26 cellular contexts compared by ENCODE assay signal in the genomic region with DNA sequence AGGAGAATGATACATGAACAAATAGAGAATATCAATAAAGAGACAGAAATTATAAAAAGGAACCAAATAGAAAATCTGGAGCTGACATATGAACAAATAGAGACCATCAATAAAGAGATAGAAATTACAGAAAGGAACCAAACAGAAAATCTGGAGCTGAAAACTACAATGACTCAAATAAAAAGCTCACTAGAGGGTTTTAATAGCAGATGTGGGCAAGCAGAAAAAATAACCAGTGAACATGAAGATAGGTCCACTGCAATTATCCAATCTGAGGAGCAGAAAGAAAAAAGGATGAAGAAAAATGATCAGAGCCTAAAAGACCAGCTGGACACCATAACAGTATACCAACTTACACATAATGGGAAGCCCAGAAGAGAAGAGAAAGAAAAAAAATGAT.
"Had no signal": no experiment of that assay in that cellular context is flagged by ENCODE, and none has a peak within 500 bp of the region (broad histone marks: within the 10 kb centered on the region; RNA-seq: fewer than 3 reads in every experiment).

No MANE protein-coding gene starts in this region.

- H3K4me1 ChIP-seq: left ventricle myocardium inferior, right atrium auricular region, spleen, suprapubic skin, tibial artery, upper lobe of right lung had no signal

- H2AFZ ChIP-seq: hepatocyte had no signal

- ATAC-seq: mucosa of descending colon; naive thymus-derived CD4-positive, alpha-beta T cell; natural killer cell treated with Interleukin-12 subunit alpha and Interleukin-12 subunit beta and Interleukin-15 and Interleukin-18, amount 100 ng/mL, for 72 hours; sciatic nerve; stimulated activated memory B cell treated with anti-CD40 and anti-IgM and Interleukin-4, amounts not matched to agents 10 μg/mL and 1 μg/mL and 100 μg/mL, for 72 hours; upper lobe of right lung had no signal

- H3K27me3 ChIP-seq: hepatocyte, ovary, right atrium auricular region, spleen, suprapubic skin, tibial artery, upper lobe of right lung had no signal

- FAIRE-seq: small intestine, urothelium cell line had no signal

- H3K4me2 ChIP-seq: hepatocyte had no signal

- H3K79me2 ChIP-seq: hepatocyte had no signal

- H3K27ac Mint-ChIP-seq: naive thymus-derived CD4-positive, alpha-beta T cell; natural killer cell treated with Interleukin-12 subunit alpha and Interleukin-12 subunit beta and Interleukin-15 and Interleukin-18, amount 100 ng/mL, for 72 hours; progenitor cell of endocrine pancreas; stimulated activated memory B cell treated with anti-CD40 and anti-IgM and Interleukin-4, amounts not matched to agents 10 μg/mL and 1 μg/mL and 100 μg/mL, for 72 hours had no signal

- H3K9me3 ChIP-seq: ovary had no signal

- H3K4me3 ChIP-seq: hepatocyte, left ventricle myocardium inferior, lung, mucosa of descending colon, ovary, right atrium auricular region, spleen, suprapubic skin, thoracic aorta, tibial artery, upper lobe of right lung had no signal

- DNase-seq: islet precursor cell; left ventricle myocardium inferior; midbrain; mucosa of descending colon; naive thymus-derived CD4-positive, alpha-beta T cell; ovary; small intestine; spleen; stimulated activated CD4-positive, alpha-beta T cell treated with anti-CD3 and anti-CD28 coated beads, Interleukin-1b, Interleukin-23, amount 100 ng/mL, for 48 hours; stimulated activated CD4-positive, alpha-beta T cell treated with anti-CD3 and anti-CD28 coated beads, Interleukin-2, amount 100 ng/mL, for 48 hours; stimulated activated CD4-positive, alpha-beta T cell treated with anti-CD3 and anti-CD28 coated beads, Interleukin-4, amount 100 ng/mL, for 4 hours; stimulated activated CD8-positive, alpha-beta memory T cell treated with anti-CD3 and anti-CD28 coated beads, Interleukin-4, amount 100 ng/mL, for 48 hours; stimulated activated naive CD4-positive, alpha-beta T cell treated with Interleukin-2 at 50 U/mL for 16 hours; tibial artery; trophoblast cell; upper lobe of right lung had no signal

- H3K27ac ChIP-seq: hepatocyte, left ventricle myocardium inferior, ovary, right atrium auricular region, spleen, suprapubic skin, thoracic aorta, tibial artery, upper lobe of right lung had no signal

- H3K27me3 Mint-ChIP-seq: naive thymus-derived CD4-positive, alpha-beta T cell; natural killer cell treated with Interleukin-12 subunit alpha and Interleukin-12 subunit beta and Interleukin-15 and Interleukin-18, amount 100 ng/mL, for 72 hours; progenitor cell of endocrine pancreas; stimulated activated memory B cell treated with anti-CD40 and anti-IgM and Interleukin-4, amounts not matched to agents 10 μg/mL and 1 μg/mL and 100 μg/mL, for 72 hours had no signal

- H3K4me3 Mint-ChIP-seq: naive thymus-derived CD4-positive, alpha-beta T cell; natural killer cell treated with Interleukin-12 subunit alpha and Interleukin-12 subunit beta and Interleukin-15 and Interleukin-18, amount 100 ng/mL, for 72 hours; stimulated activated memory B cell treated with anti-CD40 and anti-IgM and Interleukin-4, amounts not matched to agents 10 μg/mL and 1 μg/mL and 100 μg/mL, for 72 hours had no signal

- H3K36me3 ChIP-seq: left ventricle myocardium inferior, ovary, right atrium auricular region, suprapubic skin, thoracic aorta, upper lobe of right lung had no signal
